ENCODE assay signal across 24 cellular contexts in the genomic region with DNA sequence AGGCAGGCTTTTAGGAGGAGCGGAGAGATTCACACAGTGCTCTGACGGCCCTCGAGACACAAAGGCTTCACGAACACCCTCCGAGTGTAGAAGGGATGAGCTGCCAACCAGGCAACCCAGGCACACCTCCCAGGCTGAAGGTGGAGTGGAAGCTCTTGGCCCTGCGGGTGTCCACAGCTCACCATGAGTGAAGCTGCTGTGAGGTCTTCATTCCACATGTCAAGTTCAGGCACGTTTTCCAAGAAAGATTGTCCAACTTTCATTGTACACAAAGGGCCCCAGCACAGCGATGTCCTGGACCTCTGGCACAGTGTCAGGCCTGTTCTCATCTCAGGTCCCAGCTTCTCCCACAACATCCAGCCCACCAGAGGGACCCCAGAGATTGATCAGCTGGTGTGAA. TPM values are rescaled to one million over a fixed set of nuclear protein-coding genes. Genes with fewer than 3 reads are reported as not detected.
A peak's percentile ranks its signal among the peaks of the same experiment; 100 is the strongest.
DNase-seq lines count a peak whose midpoint lies in the region; ATAC-seq and TF ChIP-seq lines count a peak whose summit lies in the region.
"Had no signal": no experiment of that assay in that cellular context is flagged by ENCODE, and none has a peak within 500 bp of the region (broad histone marks: within the 10 kb centered on the region; RNA-seq: fewer than 3 reads in every experiment).

No MANE protein-coding gene starts in this region.

- no peaks in the 10 kb centered on the region for H4K20me1 ChIP-seq in mammary epithelial cell (ENCODE audit: insufficient read depth, low read length)

- no peaks in the 10 kb centered on the region for H3K9me3 Mint-ChIP-seq in activated CD8-positive, alpha-beta T cell treated with anti-CD3 and anti-CD28 coated beads, Interleukin-2, amount 10 ng/mL, durations not matched to agents 7 days and 5 days (ENCODE audit: insufficient read depth)
- peaks cover 3% of the 10 kb centered on the region for H3K9me3 Mint-ChIP-seq in activated CD8-positive, alpha-beta T cell treated with anti-CD3 and anti-CD28 coated beads for 36 hours
- peaks cover 7% of the 10 kb centered on the region for H3K9me3 Mint-ChIP-seq in progenitor cell of endocrine pancreas (ENCODE audit: low read depth)

- peak overlapping the region; percentile 36 for H3K27ac ChIP-seq in mammary epithelial cell (ENCODE audit: insufficient read depth, low read depth, low read length)
- no peak overlapping the region for H3K27ac ChIP-seq in foreskin keratinocyte
- H3K27ac ChIP-seq: 22Rv1, GM23248, SJSA1 had no signal

- no TSS peak for BruUV-seq in mammary epithelial cell (replicated peaks; lab: Mats Ljungman, UMichigan)

- no peaks in the 10 kb centered on the region for H3K9me3 ChIP-seq in mammary epithelial cell (replicated peaks; ENCODE audit: insufficient read depth, low read length)
- H3K9me3 ChIP-seq: BE2C, SJSA1 had no signal

- H2AFZ ChIP-seq in mammary epithelial cell (ENCODE audit: low read depth, low read length), result peak overlapping the region; percentile 2
- H2AFZ ChIP-seq: GM23248 had no signal

- peaks cover 70% of the 10 kb centered on the region for H3K79me2 ChIP-seq in mammary epithelial cell (ENCODE audit: insufficient read depth, low read length)

- no peak overlapping the region for H3K4me3 Mint-ChIP-seq in activated CD8-positive, alpha-beta T cell treated with anti-CD3 and anti-CD28 coated beads, Interleukin-2, amount 10 ng/mL, durations not matched to agents 7 days and 5 days
- H3K4me3 Mint-ChIP-seq in activated CD8-positive, alpha-beta T cell treated with anti-CD3 and anti-CD28 coated beads for 36 hours, result no peak overlapping the region
- no peak overlapping the region for H3K4me3 Mint-ChIP-seq in progenitor cell of endocrine pancreas (ENCODE audit: low read depth)
- H3K4me3 Mint-ChIP-seq: H9 had no signal

- H3K36me3 Mint-ChIP-seq in activated CD8-positive, alpha-beta T cell treated with anti-CD3 and anti-CD28 coated beads, Interleukin-2, amount 10 ng/mL, durations not matched to agents 7 days and 5 days (ENCODE audit: low read depth), result no peaks in the 10 kb centered on the region
- no peaks in the 10 kb centered on the region for H3K36me3 Mint-ChIP-seq in activated CD8-positive, alpha-beta T cell treated with anti-CD3 and anti-CD28 coated beads for 36 hours (ENCODE audit: low read depth)
- peaks cover 4% of the 10 kb centered on the region for H3K36me3 Mint-ChIP-seq in progenitor cell of endocrine pancreas (ENCODE audit: insufficient read depth)

- H3K4me3 ChIP-seq in mammary epithelial cell (replicated peaks in 1 of 3; ENCODE audit: insufficient read depth in 1 of 3, low read depth in 2 of 3, low read length in 3 of 3), result no peak overlapping the region
- H3K4me3 ChIP-seq: GM23248, SJSA1 had no signal

- no peak overlapping the region for H3K9ac ChIP-seq in mammary epithelial cell (ENCODE audit: insufficient read depth, low read length)
- H3K9ac ChIP-seq: GM23248 had no signal

- WGBS in mammary epithelial cell (ENCODE audit: low coverage, missing lambda C conversion rate), result 0% methylated on average over 6 of the region's 8 CpGs

- no peak overlapping the region for H3K27ac Mint-ChIP-seq in activated CD8-positive, alpha-beta T cell treated with anti-CD3 and anti-CD28 coated beads, Interleukin-2, amount 10 ng/mL, durations not matched to agents 7 days and 5 days
- H3K27ac Mint-ChIP-seq in activated CD8-positive, alpha-beta T cell treated with anti-CD3 and anti-CD28 coated beads for 36 hours, result no peak overlapping the region
- H3K27ac Mint-ChIP-seq in progenitor cell of endocrine pancreas, result peak overlapping the region; percentile 31

- CTCF ChIA-PET in activated CD8-positive, alpha-beta T cell treated with anti-CD3 and anti-CD28 coated beads, Interleukin-2, amount 10 ng/mL, durations not matched to agents 7 days and 5 days (lab: Charles Lee), result interaction anchor here (1.3 kb wide), 1 partner anchor 77 kb away, joined by 3 read pairs; no protein-coding TSS in a partner anchor
- CTCF ChIA-PET in activated CD8-positive, alpha-beta T cell treated with anti-CD3 and anti-CD28 coated beads for 36 hours (lab: Charles Lee), result interaction anchor here (1.2 kb wide), 1 partner anchor 21 kb away, joined by 3 read pairs; no protein-coding TSS in a partner anchor
- CTCF ChIA-PET in mammary epithelial cell (lab: Charles Lee; ENCODE audit: low non-redundant PET), result no interaction called here

- intact Hi-C loops in activated CD8-positive, alpha-beta T cell treated with anti-CD3 and anti-CD28 coated beads for 36 hours (cut with micrococcal nuclease), result no loop called here
- intact Hi-C loops in mammary epithelial cell (cut with micrococcal nuclease), result no loop called here

- no peaks in the 10 kb centered on the region for H3K36me3 ChIP-seq in mammary epithelial cell (ENCODE audit: insufficient read depth, low read length)
- H3K36me3 ChIP-seq: BE2C, SJSA1 had no signal

- ATAC-seq in activated CD8-positive, alpha-beta T cell treated with anti-CD3 and anti-CD28 coated beads, Interleukin-2, amount 10 ng/mL, durations not matched to agents 7 days and 5 days, result no peak
- no peak for ATAC-seq in activated CD8-positive, alpha-beta T cell treated with anti-CD3 and anti-CD28 coated beads for 36 hours
- ATAC-seq in foreskin keratinocyte, result peak; percentile 81

- H3K27me3 Mint-ChIP-seq in activated CD8-positive, alpha-beta T cell treated with anti-CD3 and anti-CD28 coated beads, Interleukin-2, amount 10 ng/mL, durations not matched to agents 7 days and 5 days (ENCODE audit: low read depth), result peaks cover 7% of the 10 kb centered on the region
- H3K27me3 Mint-ChIP-seq in activated CD8-positive, alpha-beta T cell treated with anti-CD3 and anti-CD28 coated beads for 36 hours, result peaks cover 16% of the 10 kb centered on the region
- H3K27me3 Mint-ChIP-seq in progenitor cell of endocrine pancreas, result no peaks in the 10 kb centered on the region

- POLR2A ChIA-PET in activated CD8-positive, alpha-beta T cell treated with anti-CD3 and anti-CD28 coated beads, Interleukin-2, amount 10 ng/mL, durations not matched to agents 7 days and 5 days (lab: Charles Lee), result no interaction called here
- POLR2A ChIA-PET in activated CD8-positive, alpha-beta T cell treated with anti-CD3 and anti-CD28 coated beads for 36 hours (lab: Charles Lee), result no interaction called here

- no peak for TF ChIP-seq CTCF in activated CD8-positive, alpha-beta T cell treated with anti-CD3 and anti-CD28 coated beads for 36 hours (IDR thresholded peaks at IDR 0.05)
- TF ChIP-seq CTCF in mammary epithelial cell (conservative IDR thresholded peaks at IDR 0.05 in 1 of 2, IDR thresholded peaks at IDR 0.05 in 1 of 2; ENCODE audit: extremely low read depth in 1 of 2, insufficient read depth in 1 of 2, low read depth in 1 of 2, low read length in 2 of 2), result no peak
- TF ChIP-seq CTCF in foreskin keratinocyte (conservative IDR thresholded peaks at IDR 0.05), result no peak
- no peak for TF ChIP-seq CTCF in progenitor cell of endocrine pancreas (IDR thresholded peaks at IDR 0.05; ENCODE audit: unreplicated experiment)

- in situ Hi-C loops in mammary epithelial cell (cut with MboI; ENCODE audit: low sequenced_read_pairs in 2 of 2), result no loop called here

- H3K4me1 ChIP-seq in mammary epithelial cell (ENCODE audit: insufficient read depth, low read length) (peaks cover 34% of the 10 kb centered on the region), foreskin keratinocyte (peaks cover 22% of the 10 kb centered on the region)
- H3K4me1 ChIP-seq: BE2C, SJSA1 had no signal

- peak overlapping the region; percentile 45 for H3K4me2 ChIP-seq in mammary epithelial cell (ENCODE audit: insufficient read depth, low read depth, low read length)

- no peaks in the 10 kb centered on the region for H3K4me1 Mint-ChIP-seq in activated CD8-positive, alpha-beta T cell treated with anti-CD3 and anti-CD28 coated beads, Interleukin-2, amount 10 ng/mL, durations not matched to agents 7 days and 5 days (ENCODE audit: low read depth)
- H3K4me1 Mint-ChIP-seq in activated CD8-positive, alpha-beta T cell treated with anti-CD3 and anti-CD28 coated beads for 36 hours (ENCODE audit: low read depth), result no peaks in the 10 kb centered on the region
- H3K4me1 Mint-ChIP-seq in progenitor cell of endocrine pancreas (ENCODE audit: low read depth), result peaks cover 3% of the 10 kb centered on the region

- H3K27me3 ChIP-seq in mammary epithelial cell (ENCODE audit: insufficient read depth, low read length) (no peaks in the 10 kb centered on the region), foreskin keratinocyte (no peaks in the 10 kb centered on the region)
- H3K27me3 ChIP-seq: BE2C, SJSA1 had no signal

- DNase-seq in activated CD8-positive, alpha-beta T cell treated with anti-CD3 and anti-CD28 coated beads, Interleukin-2, amount 10 ng/mL, durations not matched to agents 7 days and 5 days, result peak; percentile 16
- DNase-seq in activated CD8-positive, alpha-beta T cell treated with anti-CD3 and anti-CD28 coated beads for 36 hours, result no peak
- DNase-seq in mammary epithelial cell, result peak; percentile 77
- peak in 1 of 2 donors; percentile 78 for DNase-seq in foreskin keratinocyte
- DNase-seq in progenitor cell of endocrine pancreas (ENCODE audit: low spot score, unreplicated experiment), result no peak
- DNase-seq in NCI-H226, result no peak
- no peak for DNase-seq in RKO (ENCODE audit: low spot score)
- DNase-seq in epidermal melanocyte (ENCODE audit: insufficient read length, low spot score), result no peak
- DNase-seq: BE2C, Calu3, DMS79 treated with DMSO at 0.1 percent for 48 hours, GM23248, H9, NCI-H1092, NCI-H1417 treated with DMSO at 0.1 percent for 48 hours, NCI-H1694 treated with DMSO at 0.1 percent for 48 hours, NCI-H2081 treated with DMSO at 0.1 percent for 48 hours, NCI-H2171, NCI-H345, NCI-H510A treated with DMSO at 0.1 percent for 48 hours, NCI-H748 treated with DMSO at 0.1 percent for 48 hours, Right ventricle myocardium superior had no signal

- dilution Hi-C loops in mammary epithelial cell (cut with HindIII; ENCODE audit: low sequenced_read_pairs), result loop anchor here (5.0 kb wide), 1 partner anchor 52 kb away; no protein-coding TSS in a partner anchor

RNA-seq across cellular contexts. Expression of a gene that starts 13.4 kb away (rescaled TPM):
- under 1 TPM in 1 of 2 experiments, not detected in 1; 0.18 TPM for total RNA-seq in activated CD8-positive, alpha-beta T cell treated with anti-CD3 and anti-CD28 coated beads, Interleukin-2, amount 10 ng/mL, durations not matched to agents 7 days and 5 days
- total RNA-seq in activated CD8-positive, alpha-beta T cell treated with anti-CD3 and anti-CD28 coated beads for 36 hours, result under 1 TPM; 0.16 to 0.23 TPM
- total RNA-seq in mammary epithelial cell (10 to 100 TPM; 34.9 to 35.7 TPM), foreskin keratinocyte (18.0 and 19.1 TPM in 2 replicates), progenitor cell of endocrine pancreas (21.5 and 25.8 TPM in 2 replicates)
- polyA plus RNA-seq in mammary epithelial cell (16.6 TPM), foreskin keratinocyte (14.0 and 14.1 TPM in 2 replicates)
- 51.2 TPM for polyA minus RNA-seq in mammary epithelial cell

Comparison
In these comparisons a context has a peak if more than half of its experiments do, and no peak if none do; other contexts are left out.
1. DNase-seq: peak in activated CD8-positive, alpha-beta T cell treated with anti-CD3 and anti-CD28 coated beads, Interleukin-2, amount 10 ng/mL, durations not matched to agents 7 days and 5 days (single experiment) and mammary epithelial cell (single experiment); none in activated CD8-positive, alpha-beta T cell treated with anti-CD3 and anti-CD28 coated beads for 36 hours (single experiment), progenitor cell of endocrine pancreas (single experiment), NCI-H226 (single experiment), RKO (single experiment) and epidermal melanocyte (single experiment).
2. RNA of a gene that starts 13.4 kb away (total RNA-seq): 34.9 to 35.7 TPM in mammary epithelial cell, 21.5 to 25.8 TPM in progenitor cell of endocrine pancreas and 18.0 to 19.1 TPM in foreskin keratinocyte; 0.16 to 0.23 TPM in activated CD8-positive, alpha-beta T cell treated with anti-CD3 and anti-CD28 coated beads for 36 hours and 0.18 TPM in activated CD8-positive, alpha-beta T cell treated with anti-CD3 and anti-CD28 coated beads, Interleukin-2, amount 10 ng/mL, durations not matched to agents 7 days and 5 days; every median in the first group is over 10 times any median in the second.